ENCODE assay signal across 16 cellular contexts in the genomic region with DNA sequence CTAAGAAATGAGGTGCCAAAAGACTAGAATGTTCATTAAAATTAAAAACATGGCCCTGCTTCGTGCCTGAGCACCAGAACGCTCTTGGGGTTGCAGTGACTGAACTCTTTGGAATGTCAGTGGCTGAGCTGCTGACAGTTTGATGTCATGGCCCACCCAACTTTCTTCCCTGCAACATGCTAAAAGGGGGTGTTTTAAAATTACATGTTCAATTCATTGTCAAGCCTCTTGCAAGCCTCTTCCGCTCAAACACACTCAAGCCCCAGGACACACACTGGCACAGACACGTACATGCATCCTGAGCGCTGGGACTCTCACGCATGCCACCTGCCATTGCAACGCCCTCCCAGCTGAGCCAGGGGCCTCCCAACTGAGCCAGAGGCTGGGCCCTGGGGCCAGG. TPM values are rescaled to one million over a fixed set of nuclear protein-coding genes. Genes with fewer than 3 reads are reported as not detected.
DNase-seq lines count a peak whose midpoint lies in the region; ATAC-seq and TF ChIP-seq lines count a peak whose summit lies in the region.
"Had no signal": no experiment of that assay in that cellular context is flagged by ENCODE, and none has a peak within 500 bp of the region (broad histone marks: within the 10 kb centered on the region; RNA-seq: fewer than 3 reads in every experiment).

No MANE protein-coding gene starts in this region.

- H3K9me3 Mint-ChIP-seq in mesothelial cell of epicardium = peaks cover 17% of the 10 kb centered on the region

- no peaks in the 10 kb centered on the region for H4K20me1 ChIP-seq in IMR-90 (ENCODE audit: insufficient read depth, low read length)

- H3K14ac ChIP-seq in IMR-90 (replicated peaks; ENCODE audit: low read depth, low read length) = peak overlapping the region; percentile 79; the same call in 1 of the 2 replicates

- DNase-seq in AG10803 (ENCODE audit: low read depth) (peak; percentile 96), IMR-90 (peak; percentile 65), dedifferentiated amniotic fluid mesenchymal stem cell (ENCODE audit: extremely low spot score) (peak; percentile 42), mesothelial cell of epicardium (ENCODE audit: low spot score in 2 of 2, unreplicated experiment in 2 of 2) (no peak), UCSD-AML1 (lab: John Stamatoyannopoulos, UW; ENCODE audit: unreplicated experiment) (no peak), BE2C (no peak), OCI-M2 (lab: John Stamatoyannopoulos, UW; ENCODE audit: unreplicated experiment) (no peak)
- DNase-seq: activated CD4-positive, alpha-beta T cell treated with anti-CD3 and anti-CD28 coated beads, Interleukin-2, amount 50 U/mL, for 4 hours; effector memory CD8-positive, alpha-beta T cell; left colon; stimulated activated CD4-positive, alpha-beta T cell treated with anti-CD3 and anti-CD28 coated beads, Interleukin-2, amount 100 ng/mL, for 48 hours had no signal

- H4K5ac ChIP-seq in IMR-90 (ENCODE audit: low read depth, low read length) = no peak overlapping the region

- H3K36me3 ChIP-seq in IMR-90 (ENCODE audit: control insufficient read depth, insufficient read depth, low read length) (no peaks in the 10 kb centered on the region), BE2C (no peaks in the 10 kb centered on the region)
- H3K36me3 ChIP-seq: thoracic aorta had no signal

- no peak overlapping the region for H2BK120ac ChIP-seq in IMR-90 (ENCODE audit: low read depth, low read length)

- H3K4me3 ChIP-seq in AG10803 (ENCODE audit: low read length) (no peak overlapping the region), IMR-90 (ENCODE audit: insufficient read depth, low read depth, low read length) (no peak overlapping the region), BE2C (ENCODE audit: low read depth, low read length) (no peak overlapping the region)
- H3K4me3 ChIP-seq: hepatocyte, thoracic aorta had no signal

- no peak overlapping the region for H2AK5ac ChIP-seq in IMR-90 (ENCODE audit: low read depth, low read length)

- TF ChIP-seq POLR2A in IMR-90 (IDR thresholded peaks at IDR 0.05; ENCODE audit: low read depth, low read length) = no peak

- no TSS peak for BruUV-seq in IMR-90 (replicated peaks; lab: Mats Ljungman, UMichigan)

- H3K9me3 ChIP-seq in IMR-90 (ENCODE audit: control insufficient read depth, insufficient read depth, low read length) = peaks cover 7% of the 10 kb centered on the region
- H3K9me3 ChIP-seq in BE2C = no peaks in the 10 kb centered on the region; the same call in 1 of the 2 replicates

- H2AFZ ChIP-seq in IMR-90 (replicated peaks; ENCODE audit: low read length, poor library complexity) = no peak overlapping the region
- H2AFZ ChIP-seq: hepatocyte had no signal

- H3K18ac ChIP-seq in IMR-90 (ENCODE audit: low read depth, low read length) = no peak overlapping the region

- CTCF ChIA-PET in IMR-90 (lab: Yijun Ruan, JAX) = no interaction called here

- ATAC-seq in IMR-90 (ENCODE audit: low read depth) (peak; percentile 81), HG02981 (IDR thresholded peaks at IDR 0.05; ENCODE audit: unreplicated experiment) (no peak)
- ATAC-seq: effector memory CD8-positive, alpha-beta T cell; left colon had no signal

- H2BK20ac ChIP-seq in IMR-90 (ENCODE audit: low read depth, low read length) = no peak overlapping the region

- no peak overlapping the region for H3K27ac ChIP-seq in IMR-90 (ENCODE audit: insufficient read depth, low read length)
- H3K27ac ChIP-seq: hepatocyte, thoracic aorta had no signal

- in situ Hi-C loops in IMR-90 (cut with MboI; ENCODE audit: low sequenced_read_pairs) = no loop called here

- H2AK9ac ChIP-seq in IMR-90 (replicated peaks; ENCODE audit: low read depth, low read length, poor library complexity) = no peak overlapping the region

- no peak overlapping the region for H2BK15ac ChIP-seq in IMR-90 (ENCODE audit: low read depth, low read length)

- H3K4me1 ChIP-seq in IMR-90 (ENCODE audit: control insufficient read depth, insufficient read depth, low read length) = peaks cover 3% of the 10 kb centered on the region; the same call in 1 of the 2 replicates
- H3K4me1 ChIP-seq in BE2C = no peaks in the 10 kb centered on the region

- WGBS in IMR-90 (ENCODE audit: extremely low coverage in 2 of 2, insufficient read length in 1 of 2), 2 experiments = 0% methylated on average over 1 of the region's 7 CpGs; no CpG with 5 or more reads in 1 of the 2 experiments

- H4K8ac ChIP-seq in IMR-90 (ENCODE audit: low read depth in 2 of 2, low read length in 2 of 2) = no peak overlapping the region; a peak in 1 of 4 replicates

- H4K91ac ChIP-seq in IMR-90 (ENCODE audit: insufficient read depth, low read depth, low read length) = 0 out of 2 replicates have a peak overlapping the region, but pooled peaks have one; percentile 44

- no peaks in the 10 kb centered on the region for H3K4me1 Mint-ChIP-seq in mesothelial cell of epicardium

- H3K36me3 Mint-ChIP-seq in mesothelial cell of epicardium = peaks cover 3% of the 10 kb centered on the region

- no peak overlapping the region for H3K4me2 ChIP-seq in IMR-90 (ENCODE audit: low read depth, low read length)
- H3K4me2 ChIP-seq: hepatocyte had no signal

- POLR2A ChIA-PET in IMR-90 (lab: Charles Lee; ENCODE audit: unreplicated experiment) = interaction anchor here (0.6 kb wide), 1 partner anchor 1882 kb away, joined by 13 read pairs; no protein-coding TSS in a partner anchor

- peaks cover 16% of the 10 kb centered on the region; the same call in 1 of the 2 replicates for H3K27me3 ChIP-seq in IMR-90 (ENCODE audit: control insufficient read depth, insufficient read depth, low read length)
- H3K27me3 ChIP-seq in BE2C = no peaks in the 10 kb centered on the region
- H3K27me3 ChIP-seq: hepatocyte had no signal

- H3K56ac ChIP-seq in IMR-90 (ENCODE audit: extremely low read depth, insufficient read depth, low read length) = no peak overlapping the region

- no peaks in the 10 kb centered on the region for H3K79me1 ChIP-seq in IMR-90 (ENCODE audit: low read depth in 1 of 2, low read length in 2 of 2)

- intact Hi-C loops in IMR-90 (cut with micrococcal nuclease) = no loop called here

- no peak overlapping the region for H3K23ac ChIP-seq in IMR-90 (ENCODE audit: low read depth, low read length)

- TF ChIP-seq RAD21 in IMR-90 (IDR thresholded peaks at IDR 0.05; ENCODE audit: low read length) = no peak

- dilution Hi-C loops in IMR-90 (cut with HindIII; ENCODE audit: low sequenced_read_pairs, unreplicated experiment) = no loop called here

- peaks cover 9% of the 10 kb centered on the region; the same call in 1 of the 2 replicates for H3K9me1 ChIP-seq in IMR-90 (ENCODE audit: insufficient read depth, low read length)

- no peak overlapping the region for H3K4me3 Mint-ChIP-seq in mesothelial cell of epicardium
- H3K4me3 Mint-ChIP-seq: effector memory CD8-positive, alpha-beta T cell had no signal

- H3K27me3 Mint-ChIP-seq in mesothelial cell of epicardium (ENCODE audit: low read depth) = peaks cover 9% of the 10 kb centered on the region

- H3K27ac Mint-ChIP-seq in mesothelial cell of epicardium = peak overlapping the region; percentile 40
- H3K27ac Mint-ChIP-seq: activated T-helper 2 cell treated with anti-CD3 and anti-CD28 coated beads, Interferon-gamma antibody, Interleukin-2, Interleukin-4, amounts not matched to agents 10 μg/mL and 5 μg/mL and 100 μg/mL, durations not matched to agents 14 hours and 24 hours and 36 hours had no signal

- no peak overlapping the region for H2BK5ac ChIP-seq in IMR-90 (ENCODE audit: low read depth, low read length, poor library complexity, severe bottlenecking)

- TF ChIP-seq CTCF in AG10803 (conservative IDR thresholded peaks at IDR 0.05; ENCODE audit: low read length) (no peak), IMR-90 (conservative IDR thresholded peaks at IDR 0.05; ENCODE audit: low read depth, low read length) (no peak), mesothelial cell of epicardium (IDR thresholded peaks at IDR 0.05; ENCODE audit: unreplicated experiment) (no peak), BE2C (IDR thresholded peaks at IDR 0.05; ENCODE audit: low read depth, low read length) (no peak)

- no peak overlapping the region for H3K9ac ChIP-seq in IMR-90 (ENCODE audit: low read depth, low read length)

- H3K4ac ChIP-seq in IMR-90 (ENCODE audit: low read depth, low read length) = peak overlapping the region; percentile 64; the same call in 1 of the 2 replicates

TF ChIP-seq in IMR-90, 13 proteins besides CTCF, POLR2A, EP300 and RAD21:
- TF ChIP-seq CEBPB (IDR thresholded peaks at IDR 0.05; ENCODE audit: low read depth, low read length) (no peak), SMC3 (IDR thresholded peaks at IDR 0.05; ENCODE audit: low read depth, low read length) (no peak), RFX5 (IDR thresholded peaks at IDR 0.05; ENCODE audit: low read depth, low read length) (no peak), ELK1 (IDR thresholded peaks at IDR 0.05; ENCODE audit: borderline replicate concordance, low read depth, low read length) (no peak), MAFK (IDR thresholded peaks at IDR 0.05; ENCODE audit: low read depth, low read length) (no peak), BHLHE40 (IDR thresholded peaks at IDR 0.05; ENCODE audit: low read depth, low read length) (no peak)

RNA-seq across cellular contexts. Expression of gene RUFY4, which starts 12.6 kb away (rescaled TPM):
- total RNA-seq in IMR-90 (2012; rRNA removed) = not detected in 2 replicates
- not detected in 2 replicates for polyA plus RNA-seq in IMR-90 (2012; rRNA removed)
- polyA plus RNA-seq in IMR-90 (2012; cell fraction: cytosol; rRNA removed) = not detected in 2 replicates
- not detected in 2 replicates for polyA plus RNA-seq in IMR-90 (2012; cell fraction: nucleus; rRNA removed; ENCODE audit: low replicate concordance)
- total RNA-seq in mesothelial cell of epicardium = not detected in 3 replicates
- polyA plus RNA-seq in BE2C (2012; ENCODE audit: insufficient read depth, insufficient read length, low read depth) = not detected
- total RNA-seq: pulmonary artery endothelial cell had no signal

RNA-seq across cellular contexts. Expression of gene CXCR2, which starts 44.1 kb away (rescaled TPM):
- total RNA-seq in IMR-90 (2012; rRNA removed) (not detected in 2 replicates), mesothelial cell of epicardium (0.31 to 0.83 TPM (median 0.32 TPM) in 3 replicates)
- polyA plus RNA-seq in IMR-90 (2012; rRNA removed) = not detected in 2 replicates
- polyA plus RNA-seq in IMR-90 (2012; cell fraction: cytosol; rRNA removed) = not detected in 2 replicates
- not detected in 2 replicates for polyA plus RNA-seq in IMR-90 (2012; cell fraction: nucleus; rRNA removed; ENCODE audit: low replicate concordance)
- not detected for polyA plus RNA-seq in BE2C (2012; ENCODE audit: insufficient read depth, insufficient read length, low read depth)
- total RNA-seq: pulmonary artery endothelial cell had no signal

Comparison
In these comparisons a context has a peak if more than half of its experiments do, and no peak if none do; other contexts are left out.
1. DNase-seq: peak in AG10803 (single experiment), IMR-90 (single experiment) and dedifferentiated amniotic fluid mesenchymal stem cell (single experiment); none in mesothelial cell of epicardium (0 of 2), UCSD-AML1 (single experiment), BE2C (single experiment) and OCI-M2 (single experiment).